In genomic region chr4:79748835-79749234, GRCh38 we compare ENCODE assay signal across 23 cellular contexts.
DNase-seq lines count a peak whose midpoint lies in the region; ATAC-seq, FAIRE-seq and TF ChIP-seq lines count a peak whose summit lies in the region.
"Had no signal": no experiment of that assay in that cellular context is flagged by ENCODE, and none has a peak within 500 bp of the region (broad histone marks: within the 10 kb centered on the region; RNA-seq: fewer than 3 reads in every experiment).

No MANE protein-coding gene starts in this region.

- CTCF ChIA-PET in K562 (lab: Yijun Ruan, JAX; ENCODE audit: low intra/inter-chr PET ratio), result no interaction called here

- no peaks in the 10 kb centered on the region for H3K79me2 ChIP-seq in K562 (ENCODE audit: control insufficient read depth, insufficient read depth, low read length)

- ATAC-seq in K562, result no peak
- no peak for ATAC-seq in HG03135 (IDR thresholded peaks at IDR 0.05; ENCODE audit: unreplicated experiment)
- ATAC-seq: HCT116, HepG2 had no signal

- no TSS peak for BruUV-seq in K562 (replicated peaks; lab: Mats Ljungman, UMichigan)

- in situ Hi-C loops in K562 (cut with MboI) (no loop called here), GM13977 (cut with MboI; ENCODE audit: low pct_unique_long_range_greater_than_20kb, low sequenced_read_pairs, unreplicated experiment) (no loop called here)

- H3K4me1 ChIP-seq in K562 (replicated peaks in 1 of 2; ENCODE audit: control insufficient read depth in 2 of 2, insufficient read depth in 2 of 2, low read length in 2 of 2), result peaks cover 0 to 6% of the 10 kb centered on the region in 2 experiments; a peak in 2 of 5 replicates
- no peaks in the 10 kb centered on the region for H3K4me1 ChIP-seq in kidney (ENCODE audit: control insufficient read depth in 1 of 2, insufficient read depth in 1 of 2, low read depth in 1 of 2, low read length in 2 of 2)
- no peaks in the 10 kb centered on the region for H3K4me1 ChIP-seq in vagina
- H3K4me1 ChIP-seq: BE2C had no signal

- no peak overlapping the region for H3K4me2 ChIP-seq in K562 (ENCODE audit: insufficient read depth, low read length)

- H3K9me1 ChIP-seq in K562 (ENCODE audit: control insufficient read depth, insufficient read depth, low read length), result no peaks in the 10 kb centered on the region

- no peak for TF ChIP-seq RAD21 in K562 (CRISPR knock-in tag; conservative IDR thresholded peaks at IDR 0.05 in 1 of 2, IDR thresholded peaks at IDR 0.05 in 1 of 2)

- H2AFZ ChIP-seq in K562 (ENCODE audit: low read depth, low read length), result peak overlapping the region; percentile 49
- H2AFZ ChIP-seq: GM23248 had no signal

- DNase-seq in K562 (ENCODE audit: extremely low read depth in 1 of 4, low spot score in 3 of 4) (no peak), kidney (peak; percentile 32), myocyte (ENCODE audit: low read depth) (peak; percentile 44), NCI-H2227 (lab: John Stamatoyannopoulos, UW; ENCODE audit: unreplicated experiment) (no peak), vagina (ENCODE audit: extremely low spot score in 2 of 2) (no peak), GM13977 (ENCODE audit: low spot score) (no peak)
- DNase-seq: ACHN; BE2C; C1 segment of cervical spinal cord; CD4-positive, CD25-positive, alpha-beta regulatory T cell; CD8-positive, alpha-beta memory T cell; COR-L47; DMS 273 treated with DMSO at 0.1 percent for 48 hours; DMS53; GM23248; HFFc6 had no signal

- WGBS in K562 (ENCODE audit: insufficient coverage, low coverage, missing lambda C conversion rate), result 41% methylated on average over 2 of the region's 2 CpGs

- POLR2A ChIA-PET in K562 (lab: Yijun Ruan, JAX), result interaction anchor here (0.6 to 0.8 kb wide), 2 partner anchors 10 to 51 kb away, joined by 3 read pairs; no protein-coding TSS in a partner anchor

- H3K36me3 ChIP-seq in K562 (ENCODE audit: control insufficient read depth, insufficient read depth, low read length) (no peaks in the 10 kb centered on the region), kidney (ENCODE audit: control insufficient read depth in 1 of 2, insufficient read depth in 2 of 2, low read length in 2 of 2) (no peaks in the 10 kb centered on the region), vagina (no peaks in the 10 kb centered on the region)
- H3K36me3 ChIP-seq: BE2C had no signal

- no peak for TF ChIP-seq POLR2A in K562 (conservative IDR thresholded peaks at IDR 0.05)
- no peak for TF ChIP-seq POLR2A in vagina (IDR thresholded peaks at IDR 0.05)

- TF ChIP-seq EP300 in K562 (IDR thresholded peaks at IDR 0.05; ENCODE audit: low read length), result no peak

- no peak overlapping the region for H3K4me3 ChIP-seq in K562
- H3K4me3 ChIP-seq in kidney (ENCODE audit: low read length in 2 of 2), result no peak overlapping the region
- no peak overlapping the region for H3K4me3 ChIP-seq in vagina
- H3K4me3 ChIP-seq: GM23248 had no signal

- intact Hi-C loops in K562 (cut with micrococcal nuclease), result no loop called here
- intact Hi-C loops in kidney (cut with DNase I), result no loop called here
- intact Hi-C loops in vagina (cut with DNase I), result no loop called here

- no peaks in the 10 kb centered on the region for H3K9me3 ChIP-seq in K562 (replicated peaks; ENCODE audit: control insufficient read depth, insufficient read depth, low read depth, low read length)
- H3K9me3 ChIP-seq in kidney (ENCODE audit: control insufficient read depth in 1 of 2, low read length in 2 of 2), result no peaks in the 10 kb centered on the region
- H3K9me3 ChIP-seq in vagina, result no peaks in the 10 kb centered on the region
- H3K9me3 ChIP-seq: BE2C had no signal

- no peaks in the 10 kb centered on the region for H4K20me1 ChIP-seq in K562 (replicated peaks; ENCODE audit: control insufficient read depth, insufficient read depth, low read length)

- no peaks in the 10 kb centered on the region for H3K27me3 ChIP-seq in K562 (ENCODE audit: control insufficient read depth in 2 of 2, insufficient read depth in 2 of 2, low read length in 2 of 2)
- H3K27me3 ChIP-seq in vagina, result no peaks in the 10 kb centered on the region
- H3K27me3 ChIP-seq: BE2C had no signal

- TF ChIP-seq CTCF in K562 (IDR thresholded peaks at IDR 0.05 in 2 of 3, conservative IDR thresholded peaks at IDR 0.05 in 1 of 3; ENCODE audit: insufficient read depth in 2 of 3, low read depth in 1 of 3, low read length in 3 of 3), result no peak
- TF ChIP-seq CTCF in kidney (IDR thresholded peaks at IDR 0.05; ENCODE audit: borderline replicate concordance, extremely low read depth, insufficient read depth), result no peak
- TF ChIP-seq CTCF in vagina (IDR thresholded peaks at IDR 0.05), result no peak
- no peak for TF ChIP-seq CTCF in GM13977 (IDR thresholded peaks at IDR 0.05; ENCODE audit: extremely low read depth, insufficient read depth, missing control alignments)

- H3K27ac ChIP-seq in K562 (ENCODE audit: extremely low read depth, low read depth, low read length) (no peak overlapping the region), kidney (ENCODE audit: low read depth in 2 of 2, low read length in 2 of 2) (no peak overlapping the region), vagina (no peak overlapping the region)
- H3K27ac ChIP-seq: GM23248 had no signal

- FAIRE-seq in K562 (lab: Jason Lieb, UNC) (no peak), kidney (lab: Jason Lieb, UNC) (no peak)
- FAIRE-seq: A204.1, GM12891, GM18507, H54, HepG2 had no signal

- H3K9ac ChIP-seq in K562 (ENCODE audit: insufficient read depth in 1 of 2, low read depth in 2 of 2, low read length in 2 of 2), result no peak overlapping the region
- H3K9ac ChIP-seq in kidney (ENCODE audit: low read length in 2 of 2), result no peak overlapping the region
- H3K9ac ChIP-seq: GM23248 had no signal

TF ChIP-seq in K562, 482 proteins besides CTCF, POLR2A, EP300 and RAD21:
- TF ChIP-seq DMBX1 (CRISPR knock-in tag; IDR thresholded peaks at IDR 0.05; ENCODE audit: borderline replicate concordance) (no peak), ZNF197 (CRISPR knock-in tag; IDR thresholded peaks at IDR 0.05; ENCODE audit: low read depth) (no peak), NFRKB (IDR thresholded peaks at IDR 0.05; ENCODE audit: low read depth) (no peak), FOXA1 (IDR thresholded peaks at IDR 0.05; ENCODE audit: borderline replicate concordance) (no peak), HMGN3 (IDR thresholded peaks at IDR 0.05; ENCODE audit: borderline replicate concordance, extremely low read depth, insufficient read length, low read depth, low read length) (no peak), GABPA (tag; conservative IDR thresholded peaks at IDR 0.05; ENCODE audit: low read depth) (0 out of 2 replicates have a peak, but pooled peaks have one; percentile 13), SMC3 (conservative IDR thresholded peaks at IDR 0.05; ENCODE audit: insufficient read depth, low read depth, low read length) (no peak)

Comparison
In these comparisons a context has a peak if more than half of its experiments do, and no peak if none do; other contexts are left out.
1. DNase-seq: peak in kidney (single experiment) and myocyte (single experiment); none in K562 (0 of 4), NCI-H2227 (single experiment), vagina (0 of 2) and GM13977 (single experiment).